Comparison of ENCODE assay signal across 8 cellular contexts in genomic region chr16:89565256-89565505, GRCh38. TPM values are rescaled to one million over a fixed set of nuclear protein-coding genes. Genes with fewer than 3 reads are reported as not detected.
DNase-seq lines count a peak whose midpoint lies in the region; ATAC-seq, FAIRE-seq and TF ChIP-seq lines count a peak whose summit lies in the region.

No MANE protein-coding gene starts in this region.

- peaks cover 46% of the 10 kb centered on the region for H3K4me1 ChIP-seq in DOHH2 (ENCODE audit: control insufficient read depth, low read length)
- peaks cover 8% of the 10 kb centered on the region; the same call in 1 of the 2 replicates for H3K4me1 ChIP-seq in MM.1S (ENCODE audit: low read length)

- peaks cover 0 to 10% of the 10 kb centered on the region in 2 donors for H3K36me3 Mint-ChIP-seq in naive B cell

- ATAC-seq in naive B cell (ENCODE audit: low read depth in 2 of 2) (no peak), HG03457 (IDR thresholded peaks at IDR 0.05; ENCODE audit: unreplicated experiment) (no peak)

- H3K4me2 ChIP-seq in DOHH2 (ENCODE audit: low read length): peak overlapping the region; percentile 85
- no peak overlapping the region for H3K4me2 ChIP-seq in MM.1S (ENCODE audit: low read depth, low read length)

- H3K36me3 ChIP-seq in DOHH2 (ENCODE audit: control insufficient read depth, low read length) (peaks cover 60% of the 10 kb centered on the region), MM.1S (replicated peaks; ENCODE audit: insufficient read depth, low read length) (no peaks in the 10 kb centered on the region), bronchial epithelial cell (ENCODE audit: control insufficient read depth, insufficient read depth, low read length) (peaks cover 23% of the 10 kb centered on the region)

- H3K27ac ChIP-seq in DOHH2 (ENCODE audit: low read depth, low read length): peak overlapping the region; percentile 17
- H3K27ac ChIP-seq in MM.1S (ENCODE audit: low read length): peak overlapping the region; percentile 18; the same call in 1 of the 2 replicates

- H2AFZ ChIP-seq in MM.1S (ENCODE audit: low read length): no peak overlapping the region

- H3K27ac Mint-ChIP-seq in naive B cell: peak overlapping the region in 4 of 6 donors; percentile 34 to 72 (median 48)

- H3K27me3 ChIP-seq in DOHH2 (ENCODE audit: control insufficient read depth, low read length) (no peaks in the 10 kb centered on the region), MM.1S (replicated peaks; ENCODE audit: insufficient read depth, low read length) (no peaks in the 10 kb centered on the region), bronchial epithelial cell (ENCODE audit: control insufficient read depth, insufficient read depth, low read length) (no peaks in the 10 kb centered on the region)

- DNase-seq in MM.1S: peak; percentile 16
- peak; percentile 48 for DNase-seq in bronchial epithelial cell (ENCODE audit: low read depth)
- DNase-seq in naive B cell: no peak
- DNase-seq in amygdala (lab: John Stamatoyannopoulos, UW): no peak
- no peak for DNase-seq in NK-92 (lab: John Stamatoyannopoulos, UW; ENCODE audit: unreplicated experiment)
- DNase-seq in D721Med (ENCODE audit: insufficient read length, low spot score): no peak

- H3K4me3 Mint-ChIP-seq in naive B cell: peak overlapping the region in 7 of 8 donors; percentile 49 to 98 (median 70)

- H3K9ac ChIP-seq in MM.1S (ENCODE audit: low read length): no peak overlapping the region

- H3K4me3 ChIP-seq in DOHH2 (ENCODE audit: low read length): peak overlapping the region; percentile 97
- no peak overlapping the region for H3K4me3 ChIP-seq in MM.1S (ENCODE audit: low read length)
- H3K4me3 ChIP-seq in bronchial epithelial cell (ENCODE audit: low read depth, low read length): no peak overlapping the region

- H3K9me3 ChIP-seq in DOHH2 (ENCODE audit: control insufficient read depth, insufficient read depth, low read length) (no peaks in the 10 kb centered on the region), MM.1S (replicated peaks; ENCODE audit: insufficient read depth, low read length) (no peaks in the 10 kb centered on the region)

- H3K79me2 ChIP-seq in DOHH2 (ENCODE audit: control insufficient read depth, low read length) (peaks cover 37% of the 10 kb centered on the region), MM.1S (ENCODE audit: low read length) (peaks cover 24% of the 10 kb centered on the region)

- peaks cover 0 to 4% (median 0%) of the 10 kb centered on the region in 3 donors for H3K27me3 Mint-ChIP-seq in naive B cell

- H3F3A ChIP-seq in DOHH2 (ENCODE audit: control insufficient read depth, insufficient read depth) (peaks cover 66% of the 10 kb centered on the region), MM.1S (ENCODE audit: insufficient read depth, low read length) (peaks cover 31% of the 10 kb centered on the region)

- peaks cover 35 to 52% (median 48%) of the 10 kb centered on the region in 3 donors for H3K4me1 Mint-ChIP-seq in naive B cell

- no peaks in the 10 kb centered on the region for H3K9me2 ChIP-seq in DOHH2 (replicated peaks; ENCODE audit: control insufficient read depth, low read length)
- no peaks in the 10 kb centered on the region for H3K9me2 ChIP-seq in MM.1S (replicated peaks; ENCODE audit: insufficient read depth, low read length)

- FAIRE-seq in bronchial epithelial cell (lab: Jason Lieb, UNC): no peak
- no peak for FAIRE-seq in D721Med (lab: Jason Lieb, UNC)

- H4K20me1 ChIP-seq in DOHH2 (ENCODE audit: control insufficient read depth, insufficient read depth, low read depth, low read length) (peaks cover 37% of the 10 kb centered on the region), MM.1S (ENCODE audit: insufficient read depth, low read length) (peaks cover 16% of the 10 kb centered on the region)

- TF ChIP-seq CTCF in DOHH2 (IDR thresholded peaks at IDR 0.05; ENCODE audit: low read depth, low read length, poor library complexity, severe bottlenecking) (no peak), MM.1S (IDR thresholded peaks at IDR 0.05; ENCODE audit: low read length) (no peak), bronchial epithelial cell (IDR thresholded peaks at IDR 0.05; ENCODE audit: insufficient read depth, low read length, severe bottlenecking) (no peak), D721Med (IDR thresholded peaks at IDR 0.05; ENCODE audit: insufficient read depth, missing control alignments) (no peak)

- H3K9me3 Mint-ChIP-seq in naive B cell: no peaks in the 10 kb centered on the region

RNA-seq across cellular contexts. Expression of gene RPL13, which starts 4.7 kb away (rescaled TPM):
- total RNA-seq in bronchial epithelial cell: 4,140 and 4,913 TPM in 2 replicates
- 1,000 to 10,000 TPM; 3,620 to 5,980 (median 5,028) TPM for polyA plus RNA-seq in naive B cell (ENCODE audit: low read depth in 6 of 6)

RNA-seq across cellular contexts. Expression of gene CPNE7, which starts 10.4 kb away (rescaled TPM):
- 0.38 and 1.1 TPM in 2 replicates for total RNA-seq in bronchial epithelial cell
- polyA plus RNA-seq in naive B cell (ENCODE audit: low read depth in 6 of 6): not detected

RNA-seq across cellular contexts. Expression of gene DPEP1, which starts 48.3 kb away (rescaled TPM):
- total RNA-seq in bronchial epithelial cell: 0.26 TPM in 1 of 2 replicates, not detected in the other
- polyA plus RNA-seq in naive B cell (ENCODE audit: low read depth in 6 of 6): not detected

RNA-seq across cellular contexts. Expression of gene SPG7, which starts 57.0 kb away (rescaled TPM):
- 63.1 and 73.2 TPM in 2 replicates for total RNA-seq in bronchial epithelial cell
- 10 to 100 TPM; 34.8 to 54.1 (median 40.0) TPM for polyA plus RNA-seq in naive B cell (ENCODE audit: low read depth in 6 of 6)

Comparison
In these comparisons a context has a peak if more than half of its experiments do, and no peak if none do; other contexts are left out.
1. DNase-seq: peak in MM.1S (single experiment) and bronchial epithelial cell (single experiment); none in naive B cell (single experiment), amygdala (0 of 56), NK-92 (single experiment) and D721Med (single experiment).